1 cellular context compared by ENCODE assay signal in genomic region chr12:3049176-3049575, GRCh38.
TF ChIP-seq lines count a peak whose summit lies in the region.

No MANE protein-coding gene starts in this region.

TF ChIP-seq in HepG2, 621 proteins besides CTCF, POLR2A, EP300 and RAD21:
- TF ChIP-seq ZMYM2 (CRISPR knock-in tag; IDR thresholded peaks at IDR 0.05): 0 out of 2 replicates have a peak, but pooled peaks have one; percentile 72
- TF ChIP-seq MTF2 (CRISPR knock-in tag; IDR thresholded peaks at IDR 0.05; ENCODE audit: borderline replicate concordance): 0 out of 2 replicates have a peak, but pooled peaks have one; percentile 28
- TF ChIP-seq FOXA1 (IDR thresholded peaks at IDR 0.05): no peak
- TF ChIP-seq FOXA1 (CRISPR knock-in tag; IDR thresholded peaks at IDR 0.05): 0 out of 2 replicates have a peak, but pooled peaks have one; percentile 23
- TF ChIP-seq THAP11 (CRISPR knock-in tag; IDR thresholded peaks at IDR 0.05): 0 out of 2 replicates have a peak, but pooled peaks have one; percentile 18
- TF ChIP-seq HNF1B (CRISPR knock-in tag; IDR thresholded peaks at IDR 0.05): peak; percentile 47; the same call in 1 of the 2 replicates
- TF ChIP-seq NFE2L2 (IDR thresholded peaks at IDR 0.05; ENCODE audit: low read length): no peak
- no peak for TF ChIP-seq MEF2D (CRISPR knock-in tag; IDR thresholded peaks at IDR 0.05)
- no peak for TF ChIP-seq PRMT3 (CRISPR knock-in tag; IDR thresholded peaks at IDR 0.05; ENCODE audit: borderline replicate concordance, low read depth)
- TF ChIP-seq ZNF407 (CRISPR knock-in tag; IDR thresholded peaks at IDR 0.05; ENCODE audit: not compliant biosample characterization): no peak
- no peak for TF ChIP-seq TEF (CRISPR knock-in tag; IDR thresholded peaks at IDR 0.05)
- 0 out of 2 replicates have a peak, but pooled peaks have one; percentile 29 for TF ChIP-seq FOXA3 (CRISPR knock-in tag; IDR thresholded peaks at IDR 0.05)
- no peak for TF ChIP-seq RXRB (CRISPR knock-in tag; IDR thresholded peaks at IDR 0.05; ENCODE audit: borderline replicate concordance)
- no peak for TF ChIP-seq ZNF878 (CRISPR knock-in tag; IDR thresholded peaks at IDR 0.05)
- TF ChIP-seq RFX1 (IDR thresholded peaks at IDR 0.05): no peak
TF ChIP-seq in HepG2: peak in this region for 6.
